7 cellular contexts compared by ENCODE assay signal in the genomic region with DNA sequence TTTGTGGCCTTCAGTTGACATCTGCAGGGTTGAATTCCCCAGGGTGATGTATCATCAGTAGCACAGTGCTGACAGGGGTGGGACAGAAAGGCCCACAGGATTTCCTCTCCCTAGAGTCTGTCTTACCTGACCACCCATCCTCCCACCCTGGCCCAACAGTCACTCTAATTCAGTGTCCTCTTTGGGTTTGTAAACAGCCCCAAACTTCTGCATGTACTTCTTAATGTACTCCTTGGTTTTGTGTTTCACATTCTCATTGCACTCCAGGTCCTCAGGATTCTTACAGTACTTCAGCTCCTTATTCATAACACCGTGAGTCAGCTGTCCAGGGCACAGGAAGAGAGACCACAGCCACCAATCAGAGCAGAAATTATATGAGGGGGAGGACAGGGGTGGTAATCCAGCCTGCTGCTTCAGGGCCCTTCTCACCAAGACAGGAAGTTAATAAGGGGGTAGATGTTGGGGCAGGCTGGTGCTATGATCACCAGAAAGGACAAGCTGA. TPM values are rescaled to one million over a fixed set of nuclear protein-coding genes. Genes with fewer than 3 reads are reported as not detected.
DNase-seq lines count a peak whose midpoint lies in the region; ATAC-seq and FAIRE-seq lines count a peak whose summit lies in the region.

No MANE protein-coding gene starts in this region.

- peak overlapping the region; percentile 64 for H3K4me3 Mint-ChIP-seq in activated naive CD8-positive, alpha-beta T cell treated with anti-CD3 and anti-CD28 coated beads, Interleukin-2, amount 50 U/mL, for 24 hours
- H3K4me3 Mint-ChIP-seq in naive thymus-derived CD8-positive, alpha-beta T cell, result peak overlapping the region in 7 of 10 donors; percentile 5 to 69 (median 36)

- peaks cover 25% of the 10 kb centered on the region for H3K36me3 Mint-ChIP-seq in activated naive CD8-positive, alpha-beta T cell treated with anti-CD3 and anti-CD28 coated beads, Interleukin-2, amount 50 U/mL, for 24 hours (ENCODE audit: low read depth)
- H3K36me3 Mint-ChIP-seq in naive thymus-derived CD8-positive, alpha-beta T cell, result peaks cover 0 to 59% (median 0%) of the 10 kb centered on the region in 3 donors

- DNase-seq in GM18507 (ENCODE audit: extremely low spot score, insufficient read length, low read depth) (no peak), KBM-7 (peak; percentile 98), NCI-H187 (lab: John Stamatoyannopoulos, UW) (no peak), NCI-H524 (lab: John Stamatoyannopoulos, UW) (no peak)
- peak; percentile 41 for DNase-seq in activated naive CD8-positive, alpha-beta T cell treated with anti-CD3 and anti-CD28 coated beads, Interleukin-2, amount 50 U/mL, for 24 hours
- DNase-seq in naive thymus-derived CD8-positive, alpha-beta T cell, result peak in 2 of 10 donors; percentile 27 to 28

- H3K27ac Mint-ChIP-seq in activated naive CD8-positive, alpha-beta T cell treated with anti-CD3 and anti-CD28 coated beads, Interleukin-2, amount 50 U/mL, for 24 hours, result peak overlapping the region; percentile 90
- peak overlapping the region; percentile 38 to 94 (median 86) for H3K27ac Mint-ChIP-seq in naive thymus-derived CD8-positive, alpha-beta T cell

- H3K27me3 Mint-ChIP-seq in activated naive CD8-positive, alpha-beta T cell treated with anti-CD3 and anti-CD28 coated beads, Interleukin-2, amount 50 U/mL, for 24 hours, result no peaks in the 10 kb centered on the region
- no peaks in the 10 kb centered on the region for H3K27me3 Mint-ChIP-seq in naive thymus-derived CD8-positive, alpha-beta T cell

- H3K4me1 Mint-ChIP-seq in activated naive CD8-positive, alpha-beta T cell treated with anti-CD3 and anti-CD28 coated beads, Interleukin-2, amount 50 U/mL, for 24 hours, result peaks cover 59% of the 10 kb centered on the region
- H3K4me1 Mint-ChIP-seq in naive thymus-derived CD8-positive, alpha-beta T cell, result peaks cover 19 to 63% (median 39%) of the 10 kb centered on the region in 4 donors

- peak; percentile 57 for FAIRE-seq in GM18507 (lab: Jason Lieb, UNC)

- in situ Hi-C loops in KBM-7 (cut with MboI; ENCODE audit: low pct_unique_long_range_greater_than_20kb, low sequenced_read_pairs), result no loop called here

- POLR2A ChIA-PET in naive thymus-derived CD8-positive, alpha-beta T cell (lab: Charles Lee), result no interaction called here

- H3K9me3 Mint-ChIP-seq in activated naive CD8-positive, alpha-beta T cell treated with anti-CD3 and anti-CD28 coated beads, Interleukin-2, amount 50 U/mL, for 24 hours, result no peaks in the 10 kb centered on the region
- no peaks in the 10 kb centered on the region for H3K9me3 Mint-ChIP-seq in naive thymus-derived CD8-positive, alpha-beta T cell

- ATAC-seq in activated naive CD8-positive, alpha-beta T cell treated with anti-CD3 and anti-CD28 coated beads, Interleukin-2, amount 50 U/mL, for 24 hours, result peak; percentile 81
- ATAC-seq in naive thymus-derived CD8-positive, alpha-beta T cell, result peak; percentile 70
- no peak for ATAC-seq in HG02623 (IDR thresholded peaks at IDR 0.05; ENCODE audit: unreplicated experiment)

RNA-seq across cellular contexts. Expression of a gene that starts 37.5 kb away (rescaled TPM):
- 10 to 100 TPM; 40.7 to 46.0 TPM for total RNA-seq in naive thymus-derived CD8-positive, alpha-beta T cell
- 1 to 10 TPM in 2 of 3 donors, under 1 TPM in 1; 0.89 to 2.8 (median 1.9) TPM for polyA plus RNA-seq in naive thymus-derived CD8-positive, alpha-beta T cell

RNA-seq across cellular contexts. Expression of a gene that starts 40.4 kb away (rescaled TPM):
- total RNA-seq in naive thymus-derived CD8-positive, alpha-beta T cell, result 10 to 100 TPM; 58.8 to 59.5 TPM
- 100 to 1,000 TPM in 2 of 3 donors, 10 to 100 TPM in 1; 81.9 to 106 (median 106) TPM for polyA plus RNA-seq in naive thymus-derived CD8-positive, alpha-beta T cell

Comparison
In these comparisons a context has a peak if more than half of its experiments do, and no peak if none do; other contexts are left out.
1. DNase-seq: peak in KBM-7 (single experiment) and activated naive CD8-positive, alpha-beta T cell treated with anti-CD3 and anti-CD28 coated beads, Interleukin-2, amount 50 U/mL, for 24 hours (single experiment); none in GM18507 (single experiment), NCI-H187 (0 of 2) and NCI-H524 (0 of 2).